In the genomic region with DNA sequence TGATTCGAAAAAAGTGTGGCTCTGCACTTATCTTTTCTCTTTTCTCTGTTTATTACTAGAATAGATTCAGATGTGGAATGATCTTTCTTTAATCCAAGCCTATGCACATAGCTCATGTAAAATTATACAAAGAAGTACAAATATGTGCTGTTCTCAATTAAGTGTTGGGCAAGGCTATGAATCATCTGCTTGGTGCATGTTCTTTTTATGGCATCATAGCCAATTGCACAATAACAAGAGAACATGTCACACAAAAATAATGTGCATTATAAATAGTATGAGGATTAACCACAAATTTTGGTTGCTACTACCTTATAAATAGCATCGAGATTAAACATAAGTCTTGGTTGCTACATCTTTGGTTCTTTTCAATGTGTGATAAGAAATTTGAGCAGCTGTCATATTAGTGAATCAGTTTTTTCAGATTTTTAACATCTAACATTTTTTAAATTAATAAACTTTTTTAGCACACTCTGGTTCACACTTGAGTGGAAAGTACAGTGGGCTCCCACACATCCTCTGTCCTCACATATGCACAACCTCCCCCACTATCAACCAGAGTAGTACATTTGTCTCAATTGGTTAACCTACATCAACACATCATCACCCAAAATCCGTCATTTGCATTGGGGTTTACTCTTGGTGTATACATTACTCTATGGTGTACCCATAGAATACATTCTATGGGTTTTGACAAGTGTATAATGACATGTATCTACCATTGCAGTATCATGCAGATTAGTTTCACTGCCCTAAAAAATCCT, we compare ENCODE assay signal across 11 cellular contexts. TPM values are rescaled to one million over a fixed set of nuclear protein-coding genes. Genes with fewer than 3 reads are reported as not detected.
DNase-seq lines count a peak whose midpoint lies in the region; TF ChIP-seq lines count a peak whose summit lies in the region.
"Had no signal": no experiment of that assay in that cellular context is flagged by ENCODE, and none has a peak within 500 bp of the region (broad histone marks: within the 10 kb centered on the region; RNA-seq: fewer than 3 reads in every experiment).

No MANE protein-coding gene starts in this region.

- H3K4me3 ChIP-seq in HEK293 (ENCODE audit: low read depth, low read length): no peak overlapping the region

- no peaks in the 10 kb centered on the region for H3K36me3 ChIP-seq in HEK293 (ENCODE audit: control insufficient read depth in 2 of 2, insufficient read depth in 1 of 2, low read length in 2 of 2)

- TF ChIP-seq CTCF in HEK293 (tag by site-specific recombination; IDR thresholded peaks at IDR 0.05): no peak

- H3K4me1 ChIP-seq in HEK293 (ENCODE audit: control insufficient read depth, insufficient read depth, low read length): no peaks in the 10 kb centered on the region

- no peak overlapping the region for H3K27ac ChIP-seq in HEK293 (ENCODE audit: extremely low read depth, low read depth, low read length)

- CTCF ChIA-PET in HEK293 (lab: Yijun Ruan, JAX): interaction anchor here (0.6 to 2.5 kb wide), 9 partner anchors 9 to 160 kb away, joined by 3 to 15 read pairs (median 4); a partner anchor contains a TSS

- in situ Hi-C loops in SK-MEL-5 (cut with HindIII; ENCODE audit: low pct_unique_long_range_greater_than_20kb, low sequenced_read_pairs): no loop called here

- DNase-seq in SK-MEL-5 (ENCODE audit: low read depth, low spot score) (peak; percentile 7), foreskin melanocyte (peak; percentile 73), stromal cell of bone marrow (ENCODE audit: low read depth) (peak; percentile 93), NCI-H524 (lab: John Stamatoyannopoulos, UW) (no peak), NCI-H1092 (lab: John Stamatoyannopoulos, UW) (no peak), NCI-H526 (lab: John Stamatoyannopoulos, UW) (no peak), globus pallidus (ENCODE audit: low spot score) (no peak)
- DNase-seq: activated T-cell treated with anti-CD3 and anti-CD28 coated beads, Interleukin-2, amount 50 U/mL, for 4 hours; hypothalamus; stimulated activated CD4-positive, alpha-beta T cell treated with anti-CD3 and anti-CD28 coated beads, Interleukin-12 subunit alpha, Interleukin-12 subunit beta, amount 100 ng/mL, for 4 hours had no signal

- POLR2A ChIA-PET in HEK293 (lab: Yijun Ruan, JAX): no interaction called here

- no peaks in the 10 kb centered on the region for H3K9me3 ChIP-seq in HEK293 (ENCODE audit: control insufficient read depth, insufficient read depth, low read depth, low read length)

TF ChIP-seq in HEK293, 187 proteins besides CTCF, POLR2A, EP300 and RAD21:
- TF ChIP-seq SP3 (tag by site-specific recombination; IDR thresholded peaks at IDR 0.05) (no peak), ZNF629 (tag by site-specific recombination; IDR thresholded peaks at IDR 0.05) (0 out of 2 replicates have a peak, but pooled peaks have one; percentile 28), ZNF366 (tag by site-specific recombination; conservative IDR thresholded peaks at IDR 0.05) (0 out of 2 replicates have a peak, but pooled peaks have one; percentile 13)

RNA-seq across cellular contexts. Expression of a gene that starts 6.8 kb away (rescaled TPM):
- total RNA-seq in SK-MEL-5 (2014; rRNA removed; shearing (Covaris generic)): 7.9 and 10.0 TPM in 2 replicates
- 8.7 and 10.6 TPM in 2 replicates for polyA plus RNA-seq in SK-MEL-5 (2015; cell fraction: cytosol; rRNA removed)
- polyA plus RNA-seq in SK-MEL-5 (2015; cell fraction: nucleus; rRNA removed): 7.9 and 8.8 TPM in 2 replicates

Comparison
In these comparisons a context has a peak if more than half of its experiments do, and no peak if none do; other contexts are left out.
1. DNase-seq: peak in SK-MEL-5 (single experiment), foreskin melanocyte (single experiment) and stromal cell of bone marrow (single experiment); none in NCI-H524 (0 of 2), NCI-H1092 (single experiment), NCI-H526 (0 of 2) and globus pallidus (single experiment).